Comparison of ENCODE assay signal across 2 cellular contexts in genomic region chr12:103811791-103812190, GRCh38.
TF ChIP-seq lines count a peak whose summit lies in the region.

No MANE protein-coding gene starts in this region.

TF ChIP-seq in HepG2, 621 proteins besides CTCF, POLR2A, EP300 and RAD21:
- no peak for TF ChIP-seq NCOA5 (CRISPR knock-in tag; IDR thresholded peaks at IDR 0.05)
- peak; percentile 58; the same call in 1 of the 2 replicates for TF ChIP-seq MAFF (IDR thresholded peaks at IDR 0.05; ENCODE audit: low read depth, low read length)
- TF ChIP-seq MAFK (conservative IDR thresholded peaks at IDR 0.05 in 1 of 2, IDR thresholded peaks at IDR 0.05 in 1 of 2; ENCODE audit: low read length in 2 of 2): peak; percentile 14 to 73; a peak in 2 of 4 replicates

TF ChIP-seq in K562, 482 proteins besides CTCF, POLR2A, EP300 and RAD21:
- peak; percentile 38 for TF ChIP-seq MAFG (tag; conservative IDR thresholded peaks at IDR 0.05)
- no peak for TF ChIP-seq ATF1 (CRISPR knock-in tag; IDR thresholded peaks at IDR 0.05)
- TF ChIP-seq ATF1 (tag; IDR thresholded peaks at IDR 0.05): no peak
- no peak for TF ChIP-seq ZNF76 (CRISPR knock-in tag; IDR thresholded peaks at IDR 0.05; ENCODE audit: borderline replicate concordance)
- no peak for TF ChIP-seq NR1H2 (CRISPR knock-in tag; IDR thresholded peaks at IDR 0.05)
- no peak for TF ChIP-seq CBX2 (IDR thresholded peaks at IDR 0.05; ENCODE audit: insufficient read depth, low read length, poor library complexity, severe bottlenecking)
- TF ChIP-seq C11orf30 (IDR thresholded peaks at IDR 0.05; ENCODE audit: low read depth): peak; percentile 56; the same call in 1 of the 2 replicates
- TF ChIP-seq ZBTB1 (CRISPR knock-in tag; IDR thresholded peaks at IDR 0.05; ENCODE audit: borderline replicate concordance, low read depth): no peak
- no peak for TF ChIP-seq RBM22 (IDR thresholded peaks at IDR 0.05; ENCODE audit: low read depth, low read length, poor library complexity, severe bottlenecking)
- TF ChIP-seq HIVEP1 (CRISPR knock-in tag; IDR thresholded peaks at IDR 0.05): no peak
- no peak for TF ChIP-seq MYBL2 (IDR thresholded peaks at IDR 0.05; ENCODE audit: low read depth)
- TF ChIP-seq MYBL2 (CRISPR knock-in tag; IDR thresholded peaks at IDR 0.05; ENCODE audit: borderline replicate concordance): no peak
- TF ChIP-seq BMI1 (IDR thresholded peaks at IDR 0.05; ENCODE audit: low read length): no peak
- TF ChIP-seq ZNF316 (IDR thresholded peaks at IDR 0.05): peak; percentile 59
- no peak for TF ChIP-seq ZNF165 (CRISPR knock-in tag; IDR thresholded peaks at IDR 0.05; ENCODE audit: borderline replicate concordance)
- no peak for TF ChIP-seq NCOA1 (IDR thresholded peaks at IDR 0.05; ENCODE audit: low read depth)
- TF ChIP-seq MAX (CRISPR knock-in tag; IDR thresholded peaks at IDR 0.05): no peak
